Comparison of ENCODE assay signal across 22 cellular contexts in the genomic region with DNA sequence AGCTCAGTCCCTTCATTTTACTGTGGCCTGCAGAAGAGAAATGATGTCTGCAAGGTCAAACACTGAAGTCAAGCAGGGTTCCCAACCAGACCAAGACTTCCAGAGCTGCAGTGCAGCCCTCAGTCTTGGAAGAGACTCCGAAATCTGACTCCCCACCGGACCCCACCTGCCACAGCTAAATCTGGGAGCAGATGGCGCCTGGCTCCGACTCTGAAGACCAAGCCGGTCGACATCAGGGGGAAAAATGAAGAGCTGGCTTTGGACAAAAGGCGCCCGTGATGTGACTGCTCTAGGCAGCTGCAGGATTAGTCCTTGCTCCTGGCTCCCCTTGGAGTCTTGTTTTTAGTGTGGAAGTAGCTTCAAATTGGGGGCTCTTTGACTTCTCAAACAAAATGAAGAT.
DNase-seq lines count a peak whose midpoint lies in the region; ATAC-seq and TF ChIP-seq lines count a peak whose summit lies in the region.
"Had no signal": no experiment of that assay in that cellular context is flagged by ENCODE, and none has a peak within 500 bp of the region (broad histone marks: within the 10 kb centered on the region; RNA-seq: fewer than 3 reads in every experiment).

No MANE protein-coding gene starts in this region.

- intact Hi-C loops in psoas muscle (cut with DNase I), result loop anchor here in 1 of 2 donors (2.0 kb wide), 1 partner anchor 29 kb away; no protein-coding TSS in a partner anchor

- peak overlapping the region; percentile 70 for H3K27ac Mint-ChIP-seq in activated naive CD4-positive, alpha-beta T cell treated with anti-CD3 and anti-CD28 coated beads, Interleukin-2, amount 50 U/mL, for 24 hours
- no peak overlapping the region for H3K27ac Mint-ChIP-seq in activated naive CD4-positive, alpha-beta T cell treated with anti-CD3 and anti-CD28 coated beads, Interleukin-2, amount 10 ng/mL, durations not matched to agents 7 days and 5 days
- H3K27ac Mint-ChIP-seq: activated naive CD8-positive, alpha-beta T cell treated with anti-CD3 and anti-CD28 coated beads for 36 hours; activated T-helper 2 cell treated with anti-CD3 and anti-CD28 coated beads, Interferon-gamma antibody, Interleukin-2, Interleukin-4, amounts not matched to agents 10 μg/mL and 5 μg/mL and 100 μg/mL, durations not matched to agents 14 hours and 24 hours and 36 hours had no signal

- peaks cover 14% of the 10 kb centered on the region for H3K36me3 Mint-ChIP-seq in activated naive CD4-positive, alpha-beta T cell treated with anti-CD3 and anti-CD28 coated beads, Interleukin-2, amount 50 U/mL, for 24 hours
- H3K36me3 Mint-ChIP-seq in activated naive CD4-positive, alpha-beta T cell treated with anti-CD3 and anti-CD28 coated beads, Interleukin-2, amount 10 ng/mL, durations not matched to agents 7 days and 5 days, result peaks cover 25% of the 10 kb centered on the region

- H3K4me1 Mint-ChIP-seq in activated naive CD4-positive, alpha-beta T cell treated with anti-CD3 and anti-CD28 coated beads, Interleukin-2, amount 50 U/mL, for 24 hours, result peaks cover 86% of the 10 kb centered on the region
- peaks cover 22% of the 10 kb centered on the region for H3K4me1 Mint-ChIP-seq in activated naive CD4-positive, alpha-beta T cell treated with anti-CD3 and anti-CD28 coated beads, Interleukin-2, amount 10 ng/mL, durations not matched to agents 7 days and 5 days
- H3K4me1 Mint-ChIP-seq: GM23338 had no signal

- H3K27ac ChIP-seq in psoas muscle, result peak overlapping the region; percentile 95

- H3K4me3 Mint-ChIP-seq in activated naive CD4-positive, alpha-beta T cell treated with anti-CD3 and anti-CD28 coated beads, Interleukin-2, amount 50 U/mL, for 24 hours, result no peak overlapping the region
- no peak overlapping the region for H3K4me3 Mint-ChIP-seq in activated naive CD4-positive, alpha-beta T cell treated with anti-CD3 and anti-CD28 coated beads, Interleukin-2, amount 10 ng/mL, durations not matched to agents 7 days and 5 days
- H3K4me3 Mint-ChIP-seq: activated naive CD8-positive, alpha-beta T cell treated with anti-CD3 and anti-CD28 coated beads for 36 hours; CD4-positive, CD25-positive, alpha-beta regulatory T cell; GM23338 had no signal

- H3K9me3 ChIP-seq in psoas muscle, result no peaks in the 10 kb centered on the region
- H3K9me3 ChIP-seq: upper lobe of left lung had no signal

- no peaks in the 10 kb centered on the region for H3K36me3 ChIP-seq in psoas muscle (ENCODE audit: insufficient read depth in 1 of 2, low read depth in 1 of 2)
- H3K36me3 ChIP-seq: upper lobe of left lung had no signal

- no peaks in the 10 kb centered on the region for H3K9me3 Mint-ChIP-seq in activated naive CD4-positive, alpha-beta T cell treated with anti-CD3 and anti-CD28 coated beads, Interleukin-2, amount 50 U/mL, for 24 hours
- H3K9me3 Mint-ChIP-seq in activated naive CD4-positive, alpha-beta T cell treated with anti-CD3 and anti-CD28 coated beads, Interleukin-2, amount 10 ng/mL, durations not matched to agents 7 days and 5 days, result no peaks in the 10 kb centered on the region
- H3K9me3 Mint-ChIP-seq: activated naive CD8-positive, alpha-beta T cell treated with anti-CD3 and anti-CD28 coated beads for 36 hours; activated T-helper 2 cell treated with anti-CD3 and anti-CD28 coated beads, Interferon-gamma antibody, Interleukin-2, Interleukin-4, amounts not matched to agents 10 μg/mL and 5 μg/mL and 100 μg/mL, durations not matched to agents 14 hours and 24 hours and 36 hours; CD4-positive, CD25-positive, alpha-beta regulatory T cell; GM23338 had no signal

- H3K4me1 ChIP-seq in psoas muscle, result peaks cover 43% of the 10 kb centered on the region

- peak overlapping the region; percentile 42 for H3K4me3 ChIP-seq in psoas muscle
- H3K4me3 ChIP-seq: GM23338, skin epidermis, upper lobe of left lung had no signal

- H3K27me3 ChIP-seq in psoas muscle (ENCODE audit: insufficient read depth in 3 of 3, low read length in 2 of 3), result no peaks in the 10 kb centered on the region
- H3K27me3 ChIP-seq: foreskin keratinocyte, upper lobe of left lung had no signal

- H3K27me3 Mint-ChIP-seq in activated naive CD4-positive, alpha-beta T cell treated with anti-CD3 and anti-CD28 coated beads, Interleukin-2, amount 50 U/mL, for 24 hours, result no peaks in the 10 kb centered on the region
- H3K27me3 Mint-ChIP-seq in activated naive CD4-positive, alpha-beta T cell treated with anti-CD3 and anti-CD28 coated beads, Interleukin-2, amount 10 ng/mL, durations not matched to agents 7 days and 5 days, result no peaks in the 10 kb centered on the region
- H3K27me3 Mint-ChIP-seq: activated naive CD8-positive, alpha-beta T cell treated with anti-CD3 and anti-CD28 coated beads for 36 hours; CD4-positive, CD25-positive, alpha-beta regulatory T cell had no signal

- CTCF ChIA-PET in activated naive CD4-positive, alpha-beta T cell treated with anti-CD3 and anti-CD28 coated beads, Interleukin-2, amount 10 ng/mL, durations not matched to agents 7 days and 5 days (lab: Charles Lee), result interaction anchor here (1.4 kb wide), 1 partner anchor 12 kb away, joined by 3 read pairs; no protein-coding TSS in a partner anchor

- ATAC-seq in psoas muscle (peak in 3 of 4 donors; percentile 14 to 53 (median 38)), GM18909 (IDR thresholded peaks at IDR 0.05; ENCODE audit: poor library complexity, unreplicated experiment) (no peak)
- ATAC-seq: foreskin keratinocyte, GM23338 had no signal

- 22 to 26% (median 25%) methylated on average over 8 of the region's 8 CpGs for WGBS in psoas muscle, 3 donors

- no peak for TF ChIP-seq CTCF in psoas muscle (IDR thresholded peaks at IDR 0.05)

- DNase-seq in activated naive CD4-positive, alpha-beta T cell treated with anti-CD3 and anti-CD28 coated beads, Interleukin-2, amount 10 ng/mL, durations not matched to agents 7 days and 5 days, result no peak
- DNase-seq in NCI-H446 treated with DMSO at 0.1 percent for 48 hours (lab: John Stamatoyannopoulos, UW) (peak; percentile 63), cerebellum (ENCODE audit: low spot score) (peak; percentile 80), psoas muscle (peak in 1 of 2 donors; percentile 72), NCI-H1417 (lab: John Stamatoyannopoulos, UW) (no peak)
- DNase-seq in NK-92 treated with Interleukin-12 subunit alpha and Interleukin-12 subunit beta, amount 100 ng/mL, for 24 hours (lab: John Stamatoyannopoulos, UW), result no peak
- DNase-seq: 8988T; activated CD4-positive, alpha-beta T cell treated with anti-CD3 and anti-CD28 coated beads, Interleukin-2, amount 50 U/mL, for 48 hours; activated CD4-positive, CD25-positive, alpha-beta regulatory T cell; activated naive CD8-positive, alpha-beta T cell treated with anti-CD3 and anti-CD28 coated beads for 36 hours; CD4-positive, CD25-positive, alpha-beta regulatory T cell; effector memory CD4-positive, alpha-beta T cell; foreskin keratinocyte; hypothalamus; NCI-H1105; T1000; upper lobe of left lung had no signal

Comparison
In these comparisons a context has a peak if more than half of its experiments do, and no peak if none do; other contexts are left out.
1. DNase-seq: peak in NCI-H446 treated with DMSO at 0.1 percent for 48 hours (single experiment) and cerebellum (single experiment); none in activated naive CD4-positive, alpha-beta T cell treated with anti-CD3 and anti-CD28 coated beads, Interleukin-2, amount 10 ng/mL, durations not matched to agents 7 days and 5 days (single experiment), NK-92 treated with Interleukin-12 subunit alpha and Interleukin-12 subunit beta, amount 100 ng/mL, for 24 hours (single experiment) and NCI-H1417 (0 of 3).